In genomic region chr4:78938868-78939666, GRCh38 we compare ENCODE assay signal across 8 cellular contexts. TPM values are rescaled to one million over a fixed set of nuclear protein-coding genes. Genes with fewer than 3 reads are reported as not detected.
DNase-seq lines count a peak whose midpoint lies in the region; ATAC-seq lines count a peak whose summit lies in the region.

PAQR3 (minus strand) TSS chr4:78939438; CDS start chr4:78939224, 214 bp downstream.

- H3K9me3 ChIP-seq in muscle layer of duodenum (ENCODE audit: control insufficient read depth in 1 of 2, low read length in 2 of 2), result no peaks in the 10 kb centered on the region

- H3K4me1 ChIP-seq in muscle layer of duodenum (ENCODE audit: control insufficient read depth in 1 of 2, insufficient read depth in 2 of 2, low read length in 2 of 2), result peaks cover 9 to 11% of the 10 kb centered on the region in 2 donors

- no peaks in the 10 kb centered on the region for H3K36me3 ChIP-seq in muscle layer of duodenum (ENCODE audit: control insufficient read depth in 1 of 2, insufficient read depth in 2 of 2, low read length in 2 of 2)

- ATAC-seq in GM21528 (IDR thresholded peaks at IDR 0.05; ENCODE audit: low FRiP score, unreplicated experiment) (peak; percentile 98), esophagus mucosa (peak; percentile 99)

- DNase-seq in DMS153 treated with DMSO at 0.1 percent for 48 hours (lab: John Stamatoyannopoulos, UW; ENCODE audit: unreplicated experiment) (peak; percentile 75), HuH-7.5 (ENCODE audit: low spot score) (peak; percentile 60), OCI-M2 (lab: John Stamatoyannopoulos, UW; ENCODE audit: unreplicated experiment) (peak; percentile 19)
- peak; percentile 89 for DNase-seq in activated T-cell treated with anti-CD3 and anti-CD28 coated beads, Interleukin-2, amount 50 U/mL, for 1 hour
- peak; percentile 50 to 79 for DNase-seq in stimulated activated CD8-positive, alpha-beta memory T cell treated with anti-CD3 and anti-CD28 coated beads, Interleukin-7, amount 100 ng/mL, for 4 hours (ENCODE audit: low read depth in 2 of 2)

- H3K4me3 ChIP-seq in muscle layer of duodenum (ENCODE audit: low read depth in 1 of 2, low read length in 2 of 2), result peak within 1 kb of the TSS; percentile 80 to 85

- H3K27ac ChIP-seq in muscle layer of duodenum (ENCODE audit: low read length), result peak within 1 kb of the TSS; percentile 66

- no peaks in the 10 kb centered on the region for H3K27me3 ChIP-seq in muscle layer of duodenum (ENCODE audit: low read depth, low read length)

RNA-seq across cellular contexts. Expression of gene PAQR3, which starts in this region (rescaled TPM):
- 9.2 TPM for total RNA-seq in esophagus mucosa

Comparison
In these comparisons a context has a peak if more than half of its experiments do, and no peak if none do; other contexts are left out.
1. Peak in every context shown above with its lines: DNase-seq, ATAC-seq, H3K4me3 ChIP-seq and H3K27ac ChIP-seq.
2. DNase-seq: peak in every context shown above with its lines; median percentile 89 in activated T-cell treated with anti-CD3 and anti-CD28 coated beads, Interleukin-2, amount 50 U/mL, for 1 hour; 75 in DMS153 treated with DMSO at 0.1 percent for 48 hours; 64 in stimulated activated CD8-positive, alpha-beta memory T cell treated with anti-CD3 and anti-CD28 coated beads, Interleukin-7, amount 100 ng/mL, for 4 hours; 60 in HuH-7.5; 19 in OCI-M2.